Comparison of ENCODE assay signal across 24 cellular contexts in the genomic region with DNA sequence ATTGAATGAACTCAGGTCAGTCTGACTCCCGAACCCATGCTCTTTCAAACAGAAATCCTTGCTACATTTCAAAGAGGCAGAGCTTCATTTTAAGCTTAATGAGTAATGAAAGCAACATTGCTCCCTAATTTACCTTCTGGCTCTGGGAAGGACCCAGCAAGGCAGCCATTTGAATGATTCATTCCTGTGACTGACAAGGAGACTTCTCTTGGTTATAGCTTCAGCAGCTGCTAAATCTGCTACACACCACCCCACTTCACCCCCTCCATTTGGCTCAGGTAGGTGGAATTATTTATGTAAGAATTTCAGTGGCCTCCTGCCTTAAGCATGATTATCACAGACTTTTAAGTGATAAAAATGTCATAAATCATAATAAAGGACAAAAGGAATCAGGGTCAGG.
"Had no signal": no experiment of that assay in that cellular context is flagged by ENCODE, and none has a peak within 500 bp of the region (broad histone marks: within the 10 kb centered on the region; RNA-seq: fewer than 3 reads in every experiment).

No MANE protein-coding gene starts in this region.

- H3K9me3 ChIP-seq: SJSA1 had no signal

- DNase-seq: activated B cell treated with CpG ODN at 0.5 μM for 24 hours; activated CD4-positive, alpha-beta memory T cell treated with anti-CD3 and anti-CD28 coated beads, Interleukin-2, amount 10 ng/mL, durations not matched to agents 7 days and 5 days; activated CD4-positive, alpha-beta T cell treated with anti-CD3 and anti-CD28 coated beads, Interleukin-2, amount 50 U/mL, for 1 hour; activated CD8-positive, alpha-beta memory T cell treated with anti-CD3 and anti-CD28 coated beads, Interleukin-2, amount 50 U/mL, for 4 hours; activated gamma-delta T cell treated with Interleukin-2 at 50 U/mL for 16 hours; activated naive CD4-positive, alpha-beta T cell treated with anti-CD3 and anti-CD28 coated beads, Interleukin-2, amount 10 ng/mL, durations not matched to agents 7 days and 5 days; activated naive CD8-positive, alpha-beta T cell treated with anti-CD3 and anti-CD28 coated beads for 36 hours; activated T-cell treated with anti-CD3 and anti-CD28 coated beads, Interleukin-2, amount 50 U/mL, for 72 hours; Karpas-422; NCI-H1048; NCI-H1417; NCI-H2107; NCI-H2171 treated with DMSO at 0.1 percent for 48 hours; NCI-H226; NCI-H526; NCI-H82; OCI-M1; Right ventricle myocardium superior; T-helper 2 cell; T1000 had no signal

- H3K27ac ChIP-seq: RWPE1, SJSA1 had no signal

- H3K27me3 ChIP-seq: SJSA1 had no signal

- H3K4me3 ChIP-seq: K562, SJSA1 had no signal

- H3K4me1 ChIP-seq: SJSA1 had no signal

- H3K36me3 ChIP-seq: SJSA1 had no signal

- ATAC-seq: activated T-cell treated with anti-CD3 and anti-CD28 coated beads, Interleukin-2, amount 50 U/mL, for 72 hours; K562; Panc1 had no signal
